Comparison of ENCODE assay signal across 8 cellular contexts in the genomic region with DNA sequence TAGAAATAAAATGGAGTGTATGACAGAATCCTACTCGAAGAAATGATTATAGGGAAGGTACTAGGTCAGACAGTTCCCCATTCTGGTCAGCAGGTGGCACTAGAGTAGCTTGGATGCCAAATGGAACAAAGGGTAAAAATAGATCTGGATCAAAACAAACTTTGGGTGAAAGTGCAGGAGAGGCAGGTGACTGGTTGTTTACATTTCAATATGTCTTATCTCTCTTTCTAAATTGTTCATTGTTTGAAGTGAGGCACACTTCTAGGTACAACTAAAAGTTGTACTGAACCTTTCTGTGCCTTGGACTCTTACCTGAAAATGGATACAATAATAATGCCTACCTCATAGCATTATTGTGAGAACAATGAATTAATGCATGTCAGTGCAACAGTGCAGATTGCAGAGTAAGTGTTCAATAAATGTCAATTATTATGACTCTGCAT.
DNase-seq lines count a peak whose midpoint lies in the region; ATAC-seq, FAIRE-seq and TF ChIP-seq lines count a peak whose summit lies in the region.

No MANE protein-coding gene starts in this region.

- H3K4me1 ChIP-seq in mammary epithelial cell (ENCODE audit: insufficient read depth, low read length) (no peaks in the 10 kb centered on the region), keratinocyte (ENCODE audit: control insufficient read depth, extremely low read depth, insufficient read depth, low read length) (peaks cover 3% of the 10 kb centered on the region)

- dilution Hi-C loops in mammary epithelial cell (cut with HindIII; ENCODE audit: low sequenced_read_pairs) (no loop called here), keratinocyte (cut with MboI; ENCODE audit: extremely low pct_ligation_motif_present, low sequenced_read_pairs) (no loop called here)

- no TSS peak for BruUV-seq in mammary epithelial cell (replicated peaks; lab: Mats Ljungman, UMichigan)

- WGBS in mammary epithelial cell (ENCODE audit: low coverage, missing lambda C conversion rate) = 0% methylated on average over 1 of the region's 1 CpG

- ATAC-seq in GM18520 (IDR thresholded peaks at IDR 0.05; ENCODE audit: unreplicated experiment) (peak; percentile 59), HG03066 (IDR thresholded peaks at IDR 0.05; ENCODE audit: low read depth, unreplicated experiment) (peak; percentile 83)

- H3K4me2 ChIP-seq in mammary epithelial cell (ENCODE audit: insufficient read depth, low read depth, low read length) (no peak overlapping the region), keratinocyte (ENCODE audit: control insufficient read depth, extremely low read depth, insufficient read depth, low read depth, low read length) (no peak overlapping the region)

- H3K36me3 ChIP-seq in WERI-Rb-1 (no peaks in the 10 kb centered on the region), mammary epithelial cell (ENCODE audit: insufficient read depth, low read length) (no peaks in the 10 kb centered on the region), keratinocyte (ENCODE audit: control insufficient read depth in 2 of 2, extremely low read depth in 1 of 2, insufficient read depth in 2 of 2, low read length in 2 of 2) (no peaks in the 10 kb centered on the region)

- H4K20me1 ChIP-seq in mammary epithelial cell (ENCODE audit: insufficient read depth, low read length) (no peaks in the 10 kb centered on the region), keratinocyte (ENCODE audit: control insufficient read depth, extremely low read depth, insufficient read depth, low read length) (no peaks in the 10 kb centered on the region)

- in situ Hi-C loops in ACHN (cut with HindIII; ENCODE audit: low pct_ligation_motif_present, low pct_unique_long_range_greater_than_20kb, low sequenced_read_pairs) = no loop called here
- in situ Hi-C loops in mammary epithelial cell (cut with MboI; ENCODE audit: low sequenced_read_pairs in 2 of 2) = loop anchor here (5.0 kb wide), 1 partner anchor 176 kb away; no protein-coding TSS in a partner anchor

- DNase-seq in ACHN (peak; percentile 78), NCI-H2171 treated with DMSO at 0.1 percent for 48 hours (lab: John Stamatoyannopoulos, UW) (peak; percentile 84), WERI-Rb-1 (peak; percentile 56), mammary epithelial cell (peak; percentile 48), keratinocyte (ENCODE audit: low read depth, low spot score) (no peak)
- peak; percentile 49 for DNase-seq in stimulated activated CD4-positive, alpha-beta T cell treated with anti-CD3 and anti-CD28 coated beads, Interleukin-2, amount 100 ng/mL, for 4 hours (ENCODE audit: low read depth)

- FAIRE-seq in keratinocyte (lab: Jason Lieb, UNC) = peak; percentile 69

- no peaks in the 10 kb centered on the region for H3K9me1 ChIP-seq in keratinocyte (ENCODE audit: control insufficient read depth, extremely low read depth, insufficient read depth, low read length)

- no peaks in the 10 kb centered on the region for H3K27me3 ChIP-seq in WERI-Rb-1 (ENCODE audit: insufficient read depth, low read depth, severe bottlenecking)
- H3K27me3 ChIP-seq in mammary epithelial cell (ENCODE audit: insufficient read depth, low read length) = no peaks in the 10 kb centered on the region
- no peaks in the 10 kb centered on the region for H3K27me3 ChIP-seq in keratinocyte (ENCODE audit: control insufficient read depth, extremely low read depth, insufficient read depth, low read length)

- no peak overlapping the region for H3K4me3 ChIP-seq in WERI-Rb-1 (ENCODE audit: low read depth, low read length)
- H3K4me3 ChIP-seq in mammary epithelial cell (replicated peaks in 1 of 3; ENCODE audit: insufficient read depth in 1 of 3, low read depth in 2 of 3, low read length in 3 of 3) = no peak overlapping the region
- no peak overlapping the region for H3K4me3 ChIP-seq in keratinocyte (ENCODE audit: control insufficient read depth in 2 of 3, extremely low read depth in 1 of 3, insufficient read depth in 2 of 3, low read depth in 1 of 3, low read length in 3 of 3)

- intact Hi-C loops in mammary epithelial cell (cut with micrococcal nuclease) = loop anchor here (1.0 kb wide), 4 partner anchors 170 to 390 kb away; no protein-coding TSS in a partner anchor

- H3K79me2 ChIP-seq in mammary epithelial cell (ENCODE audit: insufficient read depth, low read length) (no peaks in the 10 kb centered on the region), keratinocyte (ENCODE audit: control insufficient read depth, insufficient read depth, low read length) (no peaks in the 10 kb centered on the region)

- H3K9ac ChIP-seq in mammary epithelial cell (ENCODE audit: insufficient read depth, low read length) = no peak overlapping the region
- H3K9ac ChIP-seq in keratinocyte (ENCODE audit: control insufficient read depth, extremely low read depth, insufficient read depth, low read length) = no peak overlapping the region

- H2AFZ ChIP-seq in mammary epithelial cell (ENCODE audit: low read depth, low read length) = no peak overlapping the region
- no peak overlapping the region for H2AFZ ChIP-seq in keratinocyte (ENCODE audit: control insufficient read depth, low read length)

- TF ChIP-seq CTCF in WERI-Rb-1 (IDR thresholded peaks at IDR 0.05; ENCODE audit: low read depth, low read length) (peak; percentile 67), mammary epithelial cell (conservative IDR thresholded peaks at IDR 0.05 in 1 of 2, IDR thresholded peaks at IDR 0.05 in 1 of 2; ENCODE audit: extremely low read depth in 1 of 2, insufficient read depth in 1 of 2, low read depth in 1 of 2, low read length in 2 of 2) (peak; percentile 90 to 96), keratinocyte (optimal IDR thresholded peaks at IDR 0.05 in 1 of 3, IDR thresholded peaks at IDR 0.05 in 1 of 3, conservative IDR thresholded peaks at IDR 0.05 in 1 of 3; ENCODE audit: extremely low read depth in 1 of 3, insufficient read depth in 2 of 3, low read length in 3 of 3) (peak; percentile 82 to 88 (median 84))

- CTCF ChIA-PET in mammary epithelial cell (lab: Charles Lee; ENCODE audit: low non-redundant PET) = interaction anchor here (0.6 kb wide), 1 partner anchor 389 kb away, joined by 4 read pairs; no protein-coding TSS in a partner anchor

- H3K9me3 ChIP-seq in WERI-Rb-1 (ENCODE audit: severe bottlenecking) = no peaks in the 10 kb centered on the region
- no peaks in the 10 kb centered on the region for H3K9me3 ChIP-seq in mammary epithelial cell (replicated peaks; ENCODE audit: insufficient read depth, low read length)
- no peaks in the 10 kb centered on the region for H3K9me3 ChIP-seq in keratinocyte (ENCODE audit: control insufficient read depth, low read depth, low read length)

- H3K27ac ChIP-seq in WERI-Rb-1 (no peak overlapping the region), mammary epithelial cell (ENCODE audit: insufficient read depth, low read depth, low read length) (no peak overlapping the region), keratinocyte (ENCODE audit: control insufficient read depth, insufficient read depth, low read length) (no peak overlapping the region)
